ENCODE assay signal across 21 cellular contexts in the genomic region with DNA sequence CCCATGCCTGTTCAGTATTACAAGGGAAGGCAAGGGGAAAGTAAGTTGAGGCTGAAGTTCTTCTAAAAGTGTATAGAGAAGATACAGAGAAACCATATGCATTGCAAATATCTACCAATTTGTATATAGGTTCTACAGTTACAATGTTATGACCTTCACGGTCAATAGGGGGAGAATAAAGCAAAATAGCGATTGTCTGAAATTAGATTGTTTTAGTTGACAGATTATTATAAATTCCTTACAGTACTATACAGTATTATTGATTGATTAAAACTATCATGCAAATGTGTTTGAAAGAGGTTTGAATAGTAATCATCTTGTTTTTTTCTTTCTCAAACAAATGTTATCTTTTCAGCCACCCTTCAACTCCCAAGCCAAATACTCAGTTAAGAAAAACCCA. TPM values are rescaled to one million over a fixed set of nuclear protein-coding genes. Genes with fewer than 3 reads are reported as not detected.
A peak's percentile ranks its signal among the peaks of the same experiment; 100 is the strongest.
DNase-seq lines count a peak whose midpoint lies in the region; TF ChIP-seq lines count a peak whose summit lies in the region.
"Had no signal": no experiment of that assay in that cellular context is flagged by ENCODE, and none has a peak within 500 bp of the region (broad histone marks: within the 10 kb centered on the region; RNA-seq: fewer than 3 reads in every experiment).

No MANE protein-coding gene starts in this region.

- H3K4ac ChIP-seq in H9 (ENCODE audit: low read depth, low read length) = no peak overlapping the region

- H3K79me2 ChIP-seq in H9 (ENCODE audit: insufficient read depth, low read length) = no peaks in the 10 kb centered on the region

- H3K36me3 Mint-ChIP-seq in H9 (ENCODE audit: insufficient read depth in 1 of 3, low read depth in 3 of 3) (no peaks in the 10 kb centered on the region), endothelial cell (ENCODE audit: low read depth, unreplicated experiment) (no peaks in the 10 kb centered on the region), type B pancreatic cell (no peaks in the 10 kb centered on the region)
- H3K36me3 Mint-ChIP-seq: CD4-positive, CD25-positive, alpha-beta regulatory T cell; CD8-positive, alpha-beta memory T cell had no signal

- H4K91ac ChIP-seq in H9 (ENCODE audit: insufficient read length, low read depth, low read length) = no peak overlapping the region

- TF ChIP-seq CTCF in H9 (conservative IDR thresholded peaks at IDR 0.05) = peak; percentile 41
- TF ChIP-seq CTCF in endothelial cell (IDR thresholded peaks at IDR 0.05; ENCODE audit: unreplicated experiment) = peak; percentile 49
- TF ChIP-seq CTCF in type B pancreatic cell (conservative IDR thresholded peaks at IDR 0.05) = peak; percentile 40
- no peak for TF ChIP-seq CTCF in BE2C (IDR thresholded peaks at IDR 0.05; ENCODE audit: low read depth, low read length)

- H3K36me3 ChIP-seq in BE2C = no peaks in the 10 kb centered on the region
- H3K36me3 ChIP-seq: BLaER1 treated with 17β-estradiol and CSF1 and Interleukin-3, amounts not matched to agents 10 nM and 100 nM had no signal

- no CpG with 5 or more reads among the region's 2 CpGs for WGBS in H9 (ENCODE audit: extremely low coverage, insufficient read length, low lambda C conversion rate)

- H3K4me1 Mint-ChIP-seq in H9 (no peaks in the 10 kb centered on the region), endothelial cell (ENCODE audit: unreplicated experiment) (no peaks in the 10 kb centered on the region), type B pancreatic cell (ENCODE audit: unreplicated experiment) (no peaks in the 10 kb centered on the region)
- H3K4me1 Mint-ChIP-seq: CD4-positive, CD25-positive, alpha-beta regulatory T cell; CD8-positive, alpha-beta memory T cell had no signal

- H3K4me1 ChIP-seq in H9 (ENCODE audit: insufficient read depth, low read length) = no peaks in the 10 kb centered on the region
- H3K4me1 ChIP-seq in BE2C = no peaks in the 10 kb centered on the region
- H3K4me1 ChIP-seq: BLaER1 treated with 17β-estradiol and CSF1 and Interleukin-3, amounts not matched to agents 10 nM and 100 nM had no signal

- H4K20me1 ChIP-seq in H9 (ENCODE audit: control insufficient read depth, insufficient read depth, insufficient read length) = no peaks in the 10 kb centered on the region
- H4K20me1 ChIP-seq: BLaER1 treated with 17β-estradiol and CSF1 and Interleukin-3, amounts not matched to agents 10 nM and 100 nM had no signal

- H3K27me3 Mint-ChIP-seq in H9 (ENCODE audit: low read depth) = peaks cover 1% of the 10 kb centered on the region
- H3K27me3 Mint-ChIP-seq in endothelial cell (ENCODE audit: unreplicated experiment) = no peaks in the 10 kb centered on the region
- no peaks in the 10 kb centered on the region for H3K27me3 Mint-ChIP-seq in type B pancreatic cell
- H3K27me3 Mint-ChIP-seq: CD4-positive, CD25-positive, alpha-beta regulatory T cell; CD8-positive, alpha-beta memory T cell had no signal

- no peak overlapping the region for H3K27ac ChIP-seq in H9 (ENCODE audit: insufficient read length, low read depth, low read length)
- H3K27ac ChIP-seq: BLaER1 treated with 17β-estradiol and CSF1 and Interleukin-3, amounts not matched to agents 10 nM and 100 nM; GM23248; HL-60 had no signal

- no peak overlapping the region for H3K23ac ChIP-seq in H9 (ENCODE audit: insufficient read length, low read depth, low read length)

- no peak overlapping the region for H3K18ac ChIP-seq in H9 (ENCODE audit: insufficient read length, low read depth, low read length)

- H2BK20ac ChIP-seq in H9 (ENCODE audit: low read depth, low read length, poor library complexity, severe bottlenecking) = no peak overlapping the region

- no peak overlapping the region for H2BK15ac ChIP-seq in H9 (ENCODE audit: low read depth, low read length)

- no peak overlapping the region for H4K8ac ChIP-seq in H9 (replicated peaks; ENCODE audit: insufficient read length, low read depth, low read length)

- H3K4me2 ChIP-seq in H9 (ENCODE audit: insufficient read depth, insufficient read length, low read length) = no peak overlapping the region
- H3K4me2 ChIP-seq: BLaER1 treated with 17β-estradiol and CSF1 and Interleukin-3, amounts not matched to agents 10 nM and 100 nM had no signal

- H2BK12ac ChIP-seq in H9 (ENCODE audit: insufficient read length, low read depth, low read length) = no peak overlapping the region

- no peak overlapping the region for H3T11ph ChIP-seq in H9 (ENCODE audit: low read length)

- no peak overlapping the region for H3K27ac Mint-ChIP-seq in H9
- no peak overlapping the region for H3K27ac Mint-ChIP-seq in endothelial cell (ENCODE audit: unreplicated experiment)
- H3K27ac Mint-ChIP-seq in type B pancreatic cell = no peak overlapping the region
- H3K27ac Mint-ChIP-seq: CD4-positive, CD25-positive, alpha-beta regulatory T cell; CD8-positive, alpha-beta memory T cell; HFFc6 had no signal

- H2BK120ac ChIP-seq in H9 (ENCODE audit: low read depth, low read length, poor library complexity, severe bottlenecking) = no peak overlapping the region

- H2BK5ac ChIP-seq in H9 (ENCODE audit: insufficient read length, low read length) = no peak overlapping the region

- H3K14ac ChIP-seq in H9 (ENCODE audit: insufficient read depth, low read length) = no peak overlapping the region

- no peaks in the 10 kb centered on the region for H3K9me3 ChIP-seq in H9 (ENCODE audit: control insufficient read depth, low read depth, low read length)
- no peaks in the 10 kb centered on the region for H3K9me3 ChIP-seq in BE2C
- H3K9me3 ChIP-seq: BLaER1 treated with 17β-estradiol and CSF1 and Interleukin-3, amounts not matched to agents 10 nM and 100 nM had no signal

- H3K4me3 ChIP-seq in BE2C (ENCODE audit: low read depth, low read length) = no peak overlapping the region
- H3K4me3 ChIP-seq: BLaER1 treated with 17β-estradiol and CSF1 and Interleukin-3, amounts not matched to agents 10 nM and 100 nM; GM23248 had no signal

- no peaks in the 10 kb centered on the region for H3K23me2 ChIP-seq in H9 (ENCODE audit: insufficient read length, low read depth, low read length, poor library complexity, severe bottlenecking)

- H2AK5ac ChIP-seq in H9 (ENCODE audit: insufficient read length, low read length) = no peak overlapping the region

- DNase-seq in H9 = no peak
- DNase-seq in NAMALWA (ENCODE audit: low spot score) = peak; percentile 7
- no peak for DNase-seq in endothelial cell (ENCODE audit: low spot score)
- no peak for DNase-seq in type B pancreatic cell (ENCODE audit: extremely low spot score, unreplicated experiment)
- no peak for DNase-seq in NCI-H1105 (lab: John Stamatoyannopoulos, UW)
- no peak for DNase-seq in BE2C
- DNase-seq in activated CD8-positive, alpha-beta memory T cell treated with anti-CD3 and anti-CD28 coated beads, Interleukin-2, amount 50 U/mL, for 48 hours = no peak
- DNase-seq: 8988T; CD4-positive, CD25-positive, alpha-beta regulatory T cell; CD8-positive, alpha-beta memory T cell; COR-L47; DMS 273 treated with DMSO at 0.1 percent for 48 hours; DMS53; DND-41; GM23248; HCEC 1CT; HFFc6 had no signal

- H2AFZ ChIP-seq in H9 (ENCODE audit: low read length) = no peak overlapping the region
- H2AFZ ChIP-seq: GM23248 had no signal

- H3K4me3 Mint-ChIP-seq in H9 (no peak overlapping the region), endothelial cell (ENCODE audit: unreplicated experiment) (no peak overlapping the region), type B pancreatic cell (no peak overlapping the region)
- H3K4me3 Mint-ChIP-seq: CD4-positive, CD25-positive, alpha-beta regulatory T cell; CD8-positive, alpha-beta memory T cell; HFFc6 had no signal

- H3K27me3 ChIP-seq in H9 (ENCODE audit: insufficient read depth, low read length) (no peaks in the 10 kb centered on the region), BE2C (no peaks in the 10 kb centered on the region)
- H3K27me3 ChIP-seq: BLaER1 treated with 17β-estradiol and CSF1 and Interleukin-3, amounts not matched to agents 10 nM and 100 nM had no signal

- H3K56ac ChIP-seq in H9 (ENCODE audit: insufficient read length, low read depth, low read length) = no peak overlapping the region

- H4K5ac ChIP-seq in H9 (ENCODE audit: insufficient read length, low read depth, low read length) = no peak overlapping the region

- H3K9me3 Mint-ChIP-seq in H9 = no peaks in the 10 kb centered on the region
- H3K9me3 Mint-ChIP-seq in endothelial cell (ENCODE audit: unreplicated experiment) = no peaks in the 10 kb centered on the region
- H3K9me3 Mint-ChIP-seq in type B pancreatic cell = no peaks in the 10 kb centered on the region

- H3K9ac ChIP-seq in H9 (ENCODE audit: extremely low read depth, insufficient read length, low read length) = no peak overlapping the region
- H3K9ac ChIP-seq: BLaER1 treated with 17β-estradiol and CSF1 and Interleukin-3, amounts not matched to agents 10 nM and 100 nM; GM23248 had no signal

- H3K79me1 ChIP-seq in H9 (ENCODE audit: insufficient read depth, low read depth, low read length, poor library complexity, severe bottlenecking) = no peaks in the 10 kb centered on the region

RNA-seq across cellular contexts. Expression of a gene that starts 13.7 kb away (rescaled TPM):
- total RNA-seq in H9 (2021) (not detected in 2 replicates), endothelial cell (ENCODE audit: unreplicated experiment) (2.2 TPM), type B pancreatic cell (ENCODE audit: low replicate concordance) (6.6 and 8.1 TPM in 2 replicates)
- 1.3 TPM for polyA plus RNA-seq in BE2C (2012; ENCODE audit: insufficient read depth, insufficient read length, low read depth)
- total RNA-seq: A673; CD4-positive, CD25-positive, alpha-beta regulatory T cell; CD8-positive, alpha-beta memory T cell; GM23248; HFFc6; HT1080 had no signal
- polyA plus RNA-seq: CD4-positive, CD25-positive, alpha-beta regulatory T cell; CD8-positive, alpha-beta memory T cell; GM23248 had no signal
